In genomic region chr3:160287666-160288065, GRCh38 we compare ENCODE assay signal across 24 cellular contexts.
"Had no signal": no experiment of that assay in that cellular context is flagged by ENCODE, and none has a peak within 500 bp of the region (broad histone marks: within the 10 kb centered on the region; RNA-seq: fewer than 3 reads in every experiment).

No MANE protein-coding gene starts in this region.

- H2AFZ ChIP-seq: hepatocyte had no signal

- H3K4me3 ChIP-seq: body of pancreas, cardiac muscle cell, coronary artery, dorsolateral prefrontal cortex, gastroesophageal sphincter, hepatocyte, left ventricle myocardium inferior, thoracic aorta, uterus had no signal

- H3K79me2 ChIP-seq: hepatocyte had no signal

- ATAC-seq: activated CD4-positive, alpha-beta T cell treated with anti-CD3 and anti-CD28 coated beads for 36 hours; activated CD8-positive, alpha-beta memory T cell treated with anti-CD3 and anti-CD28 coated beads, Interleukin-2, amount 10 ng/mL, durations not matched to agents 7 days and 5 days; activated CD8-positive, alpha-beta T cell treated with anti-CD3 and anti-CD28 coated beads, Interleukin-2, amount 10 ng/mL, durations not matched to agents 7 days and 5 days; activated naive CD4-positive, alpha-beta T cell treated with anti-CD3 and anti-CD28 coated beads, Interleukin-2, amount 50 U/mL, for 72 hours; body of pancreas; gastroesophageal sphincter; sciatic nerve; stimulated activated effector memory CD8-positive, alpha-beta T cell treated with anti-CD3 and anti-CD28 coated beads, Interleukin-12 subunit alpha, Interleukin-12 subunit beta, amount 100 ng/mL, for 72 hours had no signal

- H3K36me3 ChIP-seq: cardiac muscle cell, uterus had no signal

- H3K27ac ChIP-seq: body of pancreas, cardiac muscle cell, coronary artery, dorsolateral prefrontal cortex, gastroesophageal sphincter, hepatocyte, left ventricle myocardium inferior, thoracic aorta, uterus had no signal

- H3K9me3 ChIP-seq: body of pancreas, gastroesophageal sphincter, left ventricle myocardium inferior, thoracic aorta, uterus had no signal

- H3K4me1 ChIP-seq: gastroesophageal sphincter, left ventricle myocardium inferior, uterus had no signal

- H3K4me2 ChIP-seq: hepatocyte had no signal

- DNase-seq: activated CD4-positive, alpha-beta T cell treated with anti-CD3 and anti-CD28 coated beads for 36 hours; activated CD4-positive, CD25-positive, alpha-beta regulatory T cell; activated CD8-positive, alpha-beta memory T cell treated with anti-CD3 and anti-CD28 coated beads, Interleukin-2, amount 10 ng/mL, durations not matched to agents 7 days and 5 days; activated CD8-positive, alpha-beta T cell treated with anti-CD3 and anti-CD28 coated beads, Interleukin-2, amount 10 ng/mL, durations not matched to agents 7 days and 5 days; activated T-cell treated with anti-CD3 and anti-CD28 coated beads, Interleukin-2, amount 50 U/mL, for 48 hours; aorta; body of pancreas; cerebellar nuclear complex; dorsolateral prefrontal cortex; effector memory CD4-positive, alpha-beta T cell; islet precursor cell; left ventricle myocardium inferior; small intestine; stimulated activated CD4-positive, alpha-beta T cell treated with anti-CD3 and anti-CD28 coated beads, Interleukin-4, amount 100 ng/mL, for 24 hours; T-helper 1 cell; uterus had no signal

- H3K27me3 ChIP-seq: body of pancreas, cardiac muscle cell, dorsolateral prefrontal cortex, gastroesophageal sphincter, hepatocyte, uterus had no signal
